1 cellular context compared by ENCODE assay signal in the genomic region with DNA sequence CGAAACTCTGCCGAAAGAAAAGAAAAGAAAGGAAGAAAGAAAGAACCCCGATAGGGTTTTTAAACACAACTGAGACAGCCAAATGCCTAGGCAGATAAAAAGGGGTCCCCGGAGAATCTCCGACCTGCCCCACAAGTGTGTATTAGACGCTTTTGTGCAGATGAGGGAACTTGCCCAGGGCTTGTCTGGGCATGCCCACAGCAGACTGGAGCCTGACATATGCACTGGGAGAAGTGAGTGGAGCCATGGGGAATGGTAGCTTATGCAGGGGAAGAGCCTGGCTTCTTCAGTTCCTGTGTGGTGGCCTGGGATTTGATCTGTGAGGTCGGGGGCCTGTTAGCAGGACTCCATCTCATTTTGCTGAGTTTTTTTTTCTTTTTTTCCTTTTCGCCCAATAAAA.
TF ChIP-seq lines count a peak whose summit lies in the region.

No MANE protein-coding gene starts in this region.

TF ChIP-seq in HepG2, 621 proteins besides CTCF, POLR2A, EP300 and RAD21 (continued from another document):
- TF ChIP-seq, protein P1, sequence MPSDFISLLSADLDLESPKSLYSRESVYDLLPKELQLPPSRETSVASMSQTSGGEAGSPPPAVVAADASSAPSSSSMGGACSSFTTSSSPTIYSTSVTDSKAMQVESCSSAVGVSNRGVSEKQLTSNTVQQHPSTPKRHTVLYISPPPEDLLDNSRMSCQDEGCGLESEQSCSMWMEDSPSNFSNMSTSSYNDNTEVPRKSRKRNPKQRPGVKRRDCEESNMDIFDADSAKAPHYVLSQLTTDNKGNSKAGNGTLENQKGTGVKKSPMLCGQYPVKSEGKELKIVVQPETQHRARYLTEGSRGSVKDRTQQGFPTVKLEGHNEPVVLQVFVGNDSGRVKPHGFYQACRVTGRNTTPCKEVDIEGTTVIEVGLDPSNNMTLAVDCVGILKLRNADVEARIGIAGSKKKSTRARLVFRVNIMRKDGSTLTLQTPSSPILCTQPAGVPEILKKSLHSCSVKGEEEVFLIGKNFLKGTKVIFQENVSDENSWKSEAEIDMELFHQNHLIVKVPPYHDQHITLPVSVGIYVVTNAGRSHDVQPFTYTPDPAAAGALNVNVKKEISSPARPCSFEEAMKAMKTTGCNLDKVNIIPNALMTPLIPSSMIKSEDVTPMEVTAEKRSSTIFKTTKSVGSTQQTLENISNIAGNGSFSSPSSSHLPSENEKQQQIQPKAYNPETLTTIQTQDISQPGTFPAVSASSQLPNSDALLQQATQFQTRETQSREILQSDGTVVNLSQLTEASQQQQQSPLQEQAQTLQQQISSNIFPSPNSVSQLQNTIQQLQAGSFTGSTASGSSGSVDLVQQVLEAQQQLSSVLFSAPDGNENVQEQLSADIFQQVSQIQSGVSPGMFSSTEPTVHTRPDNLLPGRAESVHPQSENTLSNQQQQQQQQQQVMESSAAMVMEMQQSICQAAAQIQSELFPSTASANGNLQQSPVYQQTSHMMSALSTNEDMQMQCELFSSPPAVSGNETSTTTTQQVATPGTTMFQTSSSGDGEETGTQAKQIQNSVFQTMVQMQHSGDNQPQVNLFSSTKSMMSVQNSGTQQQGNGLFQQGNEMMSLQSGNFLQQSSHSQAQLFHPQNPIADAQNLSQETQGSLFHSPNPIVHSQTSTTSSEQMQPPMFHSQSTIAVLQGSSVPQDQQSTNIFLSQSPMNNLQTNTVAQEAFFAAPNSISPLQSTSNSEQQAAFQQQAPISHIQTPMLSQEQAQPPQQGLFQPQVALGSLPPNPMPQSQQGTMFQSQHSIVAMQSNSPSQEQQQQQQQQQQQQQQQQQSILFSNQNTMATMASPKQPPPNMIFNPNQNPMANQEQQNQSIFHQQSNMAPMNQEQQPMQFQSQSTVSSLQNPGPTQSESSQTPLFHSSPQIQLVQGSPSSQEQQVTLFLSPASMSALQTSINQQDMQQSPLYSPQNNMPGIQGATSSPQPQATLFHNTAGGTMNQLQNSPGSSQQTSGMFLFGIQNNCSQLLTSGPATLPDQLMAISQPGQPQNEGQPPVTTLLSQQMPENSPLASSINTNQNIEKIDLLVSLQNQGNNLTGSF (CRISPR knock-in tag; IDR thresholded peaks at IDR 0.05): no peak
- TF ChIP-seq, protein P2, sequence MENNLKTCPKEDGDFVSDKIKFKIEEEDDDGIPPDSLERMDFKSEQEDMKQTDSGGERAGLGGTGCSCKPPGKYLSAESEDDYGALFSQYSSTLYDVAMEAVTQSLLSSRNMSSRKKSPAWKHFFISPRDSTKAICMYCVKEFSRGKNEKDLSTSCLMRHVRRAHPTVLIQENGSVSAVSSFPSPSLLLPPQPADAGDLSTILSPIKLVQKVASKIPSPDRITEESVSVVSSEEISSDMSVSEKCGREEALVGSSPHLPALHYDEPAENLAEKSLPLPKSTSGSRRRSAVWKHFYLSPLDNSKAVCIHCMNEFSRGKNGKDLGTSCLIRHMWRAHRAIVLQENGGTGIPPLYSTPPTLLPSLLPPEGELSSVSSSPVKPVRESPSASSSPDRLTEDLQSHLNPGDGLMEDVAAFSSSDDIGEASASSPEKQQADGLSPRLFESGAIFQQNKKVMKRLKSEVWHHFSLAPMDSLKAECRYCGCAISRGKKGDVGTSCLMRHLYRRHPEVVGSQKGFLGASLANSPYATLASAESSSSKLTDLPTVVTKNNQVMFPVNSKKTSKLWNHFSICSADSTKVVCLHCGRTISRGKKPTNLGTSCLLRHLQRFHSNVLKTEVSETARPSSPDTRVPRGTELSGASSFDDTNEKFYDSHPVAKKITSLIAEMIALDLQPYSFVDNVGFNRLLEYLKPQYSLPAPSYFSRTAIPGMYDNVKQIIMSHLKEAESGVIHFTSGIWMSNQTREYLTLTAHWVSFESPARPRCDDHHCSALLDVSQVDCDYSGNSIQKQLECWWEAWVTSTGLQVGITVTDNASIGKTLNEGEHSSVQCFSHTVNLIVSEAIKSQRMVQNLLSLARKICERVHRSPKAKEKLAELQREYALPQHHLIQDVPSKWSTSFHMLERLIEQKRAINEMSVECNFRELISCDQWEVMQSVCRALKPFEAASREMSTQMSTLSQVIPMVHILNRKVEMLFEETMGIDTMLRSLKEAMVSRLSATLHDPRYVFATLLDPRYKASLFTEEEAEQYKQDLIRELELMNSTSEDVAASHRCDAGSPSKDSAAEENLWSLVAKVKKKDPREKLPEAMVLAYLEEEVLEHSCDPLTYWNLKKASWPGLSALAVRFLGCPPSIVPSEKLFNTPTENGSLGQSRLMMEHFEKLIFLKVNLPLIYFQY (CRISPR knock-in tag; IDR thresholded peaks at IDR 0.05; ENCODE audit: borderline replicate concordance): no peak
- TF ChIP-seq ZNF354B (CRISPR knock-in tag; IDR thresholded peaks at IDR 0.05): no peak
- TF ChIP-seq ETV6 (CRISPR knock-in tag; conservative IDR thresholded peaks at IDR 0.05): no peak
